17 cellular contexts compared by ENCODE assay signal in genomic region chr14:86790408-86791364, GRCh38.
DNase-seq lines count a peak whose midpoint lies in the region; ATAC-seq and TF ChIP-seq lines count a peak whose summit lies in the region.
"Had no signal": no experiment of that assay in that cellular context is flagged by ENCODE, and none has a peak within 500 bp of the region (broad histone marks: within the 10 kb centered on the region; RNA-seq: fewer than 3 reads in every experiment).

No MANE protein-coding gene starts in this region.

- H3K4me3 Mint-ChIP-seq in GM23338 = no peak overlapping the region
- H3K4me3 Mint-ChIP-seq: activated naive CD8-positive, alpha-beta T cell treated with anti-CD3 and anti-CD28 coated beads for 36 hours; B cell had no signal

- POLR2A ChIA-PET in RWPE1 (lab: Yijun Ruan, JAX; ENCODE audit: low non-redundant PET) = no interaction called here

- H3K9me3 ChIP-seq in iPS DF 6.9 (ENCODE audit: control insufficient read depth, insufficient read depth, low read length) = no peaks in the 10 kb centered on the region

- H3K4me3 ChIP-seq in GM23338 (no peak overlapping the region), iPS DF 6.9 (ENCODE audit: low read length) (no peak overlapping the region)

- no peak overlapping the region for H3K4me2 ChIP-seq in GM23338

- H3K27me3 ChIP-seq in GM23338 (ENCODE audit: insufficient read depth) = no peaks in the 10 kb centered on the region
- no peaks in the 10 kb centered on the region for H3K27me3 ChIP-seq in iPS DF 6.9 (ENCODE audit: control insufficient read depth, insufficient read depth, low read length)

- H3K36me3 ChIP-seq in GM23338 (ENCODE audit: insufficient read depth) = no peaks in the 10 kb centered on the region
- no peaks in the 10 kb centered on the region for H3K36me3 ChIP-seq in iPS DF 6.9 (ENCODE audit: control insufficient read depth, insufficient read depth, low read length)

- peaks cover 2% of the 10 kb centered on the region for H3K27me3 Mint-ChIP-seq in GM23338 (ENCODE audit: insufficient read depth, low read depth, poor library complexity)
- H3K27me3 Mint-ChIP-seq: activated naive CD8-positive, alpha-beta T cell treated with anti-CD3 and anti-CD28 coated beads for 36 hours; B cell had no signal

- H3F3A ChIP-seq in GM23338 (replicated peaks; ENCODE audit: low read depth) = no peaks in the 10 kb centered on the region

- no peak overlapping the region for H3K27ac ChIP-seq in GM23338 (ENCODE audit: low read depth)
- H3K27ac ChIP-seq in RWPE1 = no peak overlapping the region
- no peak overlapping the region for H3K27ac ChIP-seq in iPS DF 6.9 (ENCODE audit: low read length)

- no peaks in the 10 kb centered on the region for H3K79me2 ChIP-seq in GM23338 (replicated peaks; ENCODE audit: insufficient read depth)

- no CpG with 5 or more reads among the region's 5 CpGs for WGBS in iPS DF 6.9 (ENCODE audit: insufficient coverage, insufficient read length)

- peaks cover 10% of the 10 kb centered on the region; the same call in 2 of the 3 replicates for H3K36me3 Mint-ChIP-seq in GM23338 (ENCODE audit: low read depth)
- H3K36me3 Mint-ChIP-seq: activated naive CD8-positive, alpha-beta T cell treated with anti-CD3 and anti-CD28 coated beads for 36 hours had no signal

- no peak overlapping the region for H2AFZ ChIP-seq in GM23338

- ATAC-seq in GM23338 = no peak
- ATAC-seq: sciatic nerve had no signal

- H3K9me2 ChIP-seq in GM23338 (ENCODE audit: insufficient read depth) = no peaks in the 10 kb centered on the region

- peak; percentile 14 for DNase-seq in ACHN
- DNase-seq in GM23338 (ENCODE audit: low spot score) = peak; percentile 3
- no peak for DNase-seq in RWPE1 (ENCODE audit: low spot score)
- peak; percentile 5 for DNase-seq in iPS DF 6.9 (ENCODE audit: low read depth, low spot score)
- DNase-seq in HuH-7.5 (ENCODE audit: low spot score) = no peak
- no peak for DNase-seq in stimulated activated CD4-positive, alpha-beta T cell treated with anti-CD3 and anti-CD28 coated beads, Interleukin-4, amount 100 ng/mL, for 1 hour
- DNase-seq in NCI-H1930 (lab: John Stamatoyannopoulos, UW) = no peak
- no peak for DNase-seq in SHP77 (lab: John Stamatoyannopoulos, UW)
- DNase-seq: activated CD4-positive, alpha-beta T cell treated with anti-CD3 and anti-CD28 coated beads, Interleukin-2, amount 50 U/mL, for 4 hours; activated naive CD8-positive, alpha-beta T cell treated with anti-CD3 and anti-CD28 coated beads for 36 hours; hypothalamus; NCI-H146; occipital lobe; stimulated activated CD4-positive, alpha-beta T cell treated with anti-CD3 and anti-CD28 coated beads, Interleukin-1b, Interleukin-23, amount 100 ng/mL, for 48 hours; substantia nigra had no signal

- CTCF ChIA-PET in RWPE1 (lab: Yijun Ruan, JAX) = interaction anchor here (0.7 kb wide), 1 partner anchor 78 kb away, joined by 3 read pairs; no protein-coding TSS in a partner anchor

- H3K9me3 Mint-ChIP-seq in GM23338 = peaks cover 10% of the 10 kb centered on the region
- H3K9me3 Mint-ChIP-seq: activated naive CD8-positive, alpha-beta T cell treated with anti-CD3 and anti-CD28 coated beads for 36 hours had no signal

- H4K20me1 ChIP-seq in GM23338 (replicated peaks; ENCODE audit: insufficient read depth) = no peaks in the 10 kb centered on the region

- H3K4me1 ChIP-seq in GM23338 (ENCODE audit: insufficient read depth) = no peaks in the 10 kb centered on the region
- no peaks in the 10 kb centered on the region for H3K4me1 ChIP-seq in iPS DF 6.9 (ENCODE audit: control insufficient read depth, insufficient read depth, low read length)

- H3K27ac Mint-ChIP-seq in GM23338 = no peak overlapping the region
- H3K27ac Mint-ChIP-seq: activated naive CD8-positive, alpha-beta T cell treated with anti-CD3 and anti-CD28 coated beads for 36 hours; B cell had no signal

- TF ChIP-seq CTCF in GM23338 (conservative IDR thresholded peaks at IDR 0.05; ENCODE audit: low read depth in 2 of 2) = peak in 1 of 2 experiments; percentile 43; a peak in 2 of 4 replicates
- 0 out of 2 replicates have a peak, but pooled peaks have one; percentile 8 for TF ChIP-seq CTCF in RWPE1 (conservative IDR thresholded peaks at IDR 0.05; ENCODE audit: low read depth)

- H3K4me1 Mint-ChIP-seq in GM23338 = no peaks in the 10 kb centered on the region
- H3K4me1 Mint-ChIP-seq: activated naive CD8-positive, alpha-beta T cell treated with anti-CD3 and anti-CD28 coated beads for 36 hours; B cell had no signal

- in situ Hi-C loops in ACHN (cut with HindIII; ENCODE audit: low pct_ligation_motif_present, low pct_unique_long_range_greater_than_20kb, low sequenced_read_pairs) = no loop called here

TF ChIP-seq in GM23338, 12 proteins besides CTCF, POLR2A, EP300 and RAD21 (continues in another document):
- TF ChIP-seq EZH2phosphoT487 (IDR thresholded peaks at IDR 0.05; ENCODE audit: unreplicated experiment) (no peak), EZH2 (IDR thresholded peaks at IDR 0.05; ENCODE audit: low read depth, unreplicated experiment) (no peak), NANOG (IDR thresholded peaks at IDR 0.05; ENCODE audit: borderline replicate concordance) (no peak), STAT1 (IDR thresholded peaks at IDR 0.05; ENCODE audit: unreplicated experiment) (no peak), REST (IDR thresholded peaks at IDR 0.05; ENCODE audit: unreplicated experiment) (no peak)
- TF ChIP-seq, protein P1, sequence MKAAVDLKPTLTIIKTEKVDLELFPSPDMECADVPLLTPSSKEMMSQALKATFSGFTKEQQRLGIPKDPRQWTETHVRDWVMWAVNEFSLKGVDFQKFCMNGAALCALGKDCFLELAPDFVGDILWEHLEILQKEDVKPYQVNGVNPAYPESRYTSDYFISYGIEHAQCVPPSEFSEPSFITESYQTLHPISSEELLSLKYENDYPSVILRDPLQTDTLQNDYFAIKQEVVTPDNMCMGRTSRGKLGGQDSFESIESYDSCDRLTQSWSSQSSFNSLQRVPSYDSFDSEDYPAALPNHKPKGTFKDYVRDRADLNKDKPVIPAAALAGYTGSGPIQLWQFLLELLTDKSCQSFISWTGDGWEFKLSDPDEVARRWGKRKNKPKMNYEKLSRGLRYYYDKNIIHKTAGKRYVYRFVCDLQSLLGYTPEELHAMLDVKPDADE (IDR thresholded peaks at IDR 0.05) = no peak

Comparison
In these comparisons a context has a peak if more than half of its experiments do, and no peak if none do; other contexts are left out.
1. DNase-seq: peak in ACHN (single experiment), GM23338 (single experiment) and iPS DF 6.9 (single experiment); none in RWPE1 (single experiment), HuH-7.5 (single experiment), stimulated activated CD4-positive, alpha-beta T cell treated with anti-CD3 and anti-CD28 coated beads, Interleukin-4, amount 100 ng/mL, for 1 hour (single experiment), NCI-H1930 (0 of 2) and SHP77 (0 of 2).